In the genomic region with DNA sequence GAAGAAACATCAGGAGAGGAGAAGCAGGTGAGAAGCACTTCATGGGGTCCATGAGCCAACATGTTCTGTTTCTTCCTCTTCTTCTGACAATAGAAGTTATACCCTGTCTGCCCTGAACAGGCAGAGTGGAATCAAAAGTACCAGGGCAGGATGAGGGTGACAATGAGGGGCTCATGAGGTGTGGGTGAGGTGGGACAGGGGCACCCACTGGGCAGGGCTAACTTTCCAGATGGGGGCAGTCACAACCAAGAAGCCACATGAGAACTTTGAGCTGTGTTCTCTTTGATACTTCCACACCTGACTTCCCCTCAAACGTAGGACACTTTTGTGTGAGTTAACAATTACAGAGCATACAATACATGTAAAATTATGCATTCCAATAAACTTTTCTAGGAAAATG, we compare ENCODE assay signal across 21 cellular contexts.
DNase-seq lines count a peak whose midpoint lies in the region; ATAC-seq, FAIRE-seq and TF ChIP-seq lines count a peak whose summit lies in the region.
"Had no signal": no experiment of that assay in that cellular context is flagged by ENCODE, and none has a peak within 500 bp of the region (broad histone marks: within the 10 kb centered on the region; RNA-seq: fewer than 3 reads in every experiment).

No MANE protein-coding gene starts in this region.

- peaks cover 30% of the 10 kb centered on the region for H3K4me1 Mint-ChIP-seq in chondrocyte (ENCODE audit: low read depth)

- peaks cover 2 to 12% of the 10 kb centered on the region in 2 experiments; a peak in 3 of 5 replicates for H3K36me3 ChIP-seq in HepG2 (replicated peaks in 1 of 2; ENCODE audit: control insufficient read depth in 1 of 2, insufficient read depth in 2 of 2, low read length in 2 of 2)
- no peaks in the 10 kb centered on the region for H3K36me3 ChIP-seq in right lobe of liver
- peaks cover 7% of the 10 kb centered on the region; the same call in 1 of the 2 replicates for H3K36me3 ChIP-seq in OCI-LY1 (ENCODE audit: insufficient read depth, low read length)

- DNase-seq in HepG2 (ENCODE audit: low spot score) = no peak
- DNase-seq in right lobe of liver = no peak
- DNase-seq in chondrocyte (ENCODE audit: low spot score) = no peak
- DNase-seq in GF-D8 (lab: John Stamatoyannopoulos, UW) = no peak
- DNase-seq in NCI-H526 (lab: John Stamatoyannopoulos, UW) = no peak
- no peak for DNase-seq in nucleus accumbens (lab: John Stamatoyannopoulos, UW)
- no peak for DNase-seq in NCI-H2196 treated with DMSO at 0.1 percent for 48 hours (lab: John Stamatoyannopoulos, UW; ENCODE audit: unreplicated experiment)
- DNase-seq: Calu3; CD4-positive, alpha-beta memory T cell; EL; GM23248; HCEC 1CT; KBM-7; NCI-H1417; NCI-H187; NCI-H226; NCI-H524; SW 1271 had no signal

- no peaks in the 10 kb centered on the region for H3K9me3 ChIP-seq in HepG2 (ENCODE audit: low read length)
- H3K9me3 ChIP-seq in right lobe of liver = no peaks in the 10 kb centered on the region
- no peaks in the 10 kb centered on the region for H3K9me3 ChIP-seq in OCI-LY1 (ENCODE audit: low read length)

- H3K4me2 ChIP-seq in HepG2 (ENCODE audit: low read depth, low read length) = no peak overlapping the region
- H3K4me2 ChIP-seq in OCI-LY1 (ENCODE audit: low read length) = no peak overlapping the region

- H3K79me2 ChIP-seq in HepG2 (ENCODE audit: insufficient read depth, low read length) = peaks cover 9% of the 10 kb centered on the region
- no peaks in the 10 kb centered on the region for H3K79me2 ChIP-seq in OCI-LY1 (ENCODE audit: insufficient read depth, low read length)

- FAIRE-seq in HepG2 (lab: Jason Lieb, UNC) = no peak
- FAIRE-seq: GM18507 had no signal

- intact Hi-C loops in HepG2 (cut with micrococcal nuclease; ENCODE audit: unreplicated experiment) (loop anchor here (5.0 kb wide), 1 partner anchor 66 kb away; no protein-coding TSS in a partner anchor), right lobe of liver (cut with DNase I) (no loop called here)

- CTCF ChIA-PET in HepG2 (lab: Yijun Ruan, JAX; ENCODE audit: low intra/inter-chr PET ratio, low total read pairs) = no interaction called here

- H2AFZ ChIP-seq in HepG2 (ENCODE audit: low read length) (no peak overlapping the region), OCI-LY1 (ENCODE audit: low read length) (no peak overlapping the region)
- H2AFZ ChIP-seq: GM23248 had no signal

- H3K9me3 Mint-ChIP-seq in chondrocyte (ENCODE audit: low read depth) = no peaks in the 10 kb centered on the region
- H3K9me3 Mint-ChIP-seq: CD4-positive, alpha-beta memory T cell had no signal

- TF ChIP-seq CTCF in HepG2 (CRISPR knock-in tag; IDR thresholded peaks at IDR 0.05) (peak; percentile 54), right lobe of liver (IDR thresholded peaks at IDR 0.05) (no peak), OCI-LY1 (IDR thresholded peaks at IDR 0.05; ENCODE audit: low read length) (peak; percentile 39; the same call in 1 of the 2 replicates), chondrocyte (IDR thresholded peaks at IDR 0.05) (no peak)

- 50% methylated on average over 1 of the region's 1 CpG for WGBS in HepG2 (ENCODE audit: low lambda C conversion rate)
- WGBS in right lobe of liver (ENCODE audit: insufficient coverage, low coverage, low lambda C conversion rate, missing lambda C conversion rate) = 82% methylated on average over 1 of the region's 1 CpG

- no peak for TF ChIP-seq EP300 in HepG2 (IDR thresholded peaks at IDR 0.05; ENCODE audit: low read depth in 2 of 2, low read length in 2 of 2)
- TF ChIP-seq EP300 in HepG2 (CRISPR knock-in tag; IDR thresholded peaks at IDR 0.05; ENCODE audit: borderline replicate concordance) = no peak

- no peak for TF ChIP-seq RAD21 in HepG2 (CRISPR knock-in tag; IDR thresholded peaks at IDR 0.05)

- H3K27ac ChIP-seq in HepG2 (ENCODE audit: extremely low read length, insufficient read depth, low read length) (no peak overlapping the region), right lobe of liver (no peak overlapping the region), OCI-LY1 (ENCODE audit: low read depth, low read length, poor library complexity, severe bottlenecking) (no peak overlapping the region)
- H3K27ac ChIP-seq: GM23248 had no signal

- H3K4me3 ChIP-seq in HepG2 (replicated peaks in 1 of 3; ENCODE audit: insufficient read depth in 1 of 3, low read depth in 2 of 3, low read length in 3 of 3) = no peak overlapping the region
- H3K4me3 ChIP-seq in right lobe of liver = no peak overlapping the region
- no peak overlapping the region for H3K4me3 ChIP-seq in OCI-LY1 (ENCODE audit: low read depth, low read length, poor library complexity, severe bottlenecking)
- H3K4me3 ChIP-seq: GM23248 had no signal

- in situ Hi-C loops in HepG2 (cut with HindIII; ENCODE audit: extremely low pct_ligation_motif_present, low pct_unique_long_range_greater_than_20kb) = no loop called here

- no peaks in the 10 kb centered on the region for H3K27me3 ChIP-seq in HepG2 (ENCODE audit: control insufficient read depth in 1 of 2, insufficient read depth in 2 of 2, low read length in 2 of 2)
- H3K27me3 ChIP-seq in right lobe of liver = peaks cover 0 to 6% of the 10 kb centered on the region in 2 donors
- H3K27me3 ChIP-seq in OCI-LY1 (ENCODE audit: insufficient read depth, low read length) = no peaks in the 10 kb centered on the region

- no peak for TF ChIP-seq POLR2A in HepG2 (IDR thresholded peaks at IDR 0.05; ENCODE audit: insufficient read depth in 1 of 2, low read depth in 2 of 2, low read length in 2 of 2)
- TF ChIP-seq POLR2A in right lobe of liver (IDR thresholded peaks at IDR 0.05) = no peak

- no peak overlapping the region for H3K9ac ChIP-seq in HepG2 (ENCODE audit: insufficient read depth, low read depth, low read length)
- H3K9ac ChIP-seq in OCI-LY1 (ENCODE audit: low read length) = no peak overlapping the region
- H3K9ac ChIP-seq: GM23248 had no signal

- peaks cover 8% of the 10 kb centered on the region for H3K36me3 Mint-ChIP-seq in chondrocyte (ENCODE audit: low read depth)
- H3K36me3 Mint-ChIP-seq: CD4-positive, alpha-beta memory T cell had no signal

- no peaks in the 10 kb centered on the region for H3F3A ChIP-seq in OCI-LY1 (ENCODE audit: insufficient read depth, low read length)

- H3K4me1 ChIP-seq in HepG2 (ENCODE audit: insufficient read depth, low read length) (peaks cover 23% of the 10 kb centered on the region), right lobe of liver (no peaks in the 10 kb centered on the region), OCI-LY1 (ENCODE audit: insufficient read depth, low read length, severe bottlenecking) (no peaks in the 10 kb centered on the region)

- POLR2A ChIA-PET in HepG2 (lab: Yijun Ruan, JAX) = no interaction called here

- peak overlapping the region; percentile 82 for H3K27ac Mint-ChIP-seq in chondrocyte (ENCODE audit: unreplicated experiment)
- H3K27ac Mint-ChIP-seq: CD4-positive, alpha-beta memory T cell had no signal

- BruUV-seq in HepG2 (replicated peaks; lab: Mats Ljungman, UMichigan) = no TSS peak

- H4K20me1 ChIP-seq in HepG2 (ENCODE audit: insufficient read depth, low read length) = no peaks in the 10 kb centered on the region
- H4K20me1 ChIP-seq in OCI-LY1 (ENCODE audit: insufficient read depth, low read length) = no peaks in the 10 kb centered on the region

- no peak overlapping the region for H3K4me3 Mint-ChIP-seq in chondrocyte (ENCODE audit: unreplicated experiment)
- H3K4me3 Mint-ChIP-seq: CD4-positive, alpha-beta memory T cell had no signal

- no peaks in the 10 kb centered on the region for H3K27me3 Mint-ChIP-seq in chondrocyte (ENCODE audit: low read depth)

- ATAC-seq in HepG2 = peak; percentile 38; the same call in 1 of the 3 replicates
- ATAC-seq in right lobe of liver = no peak
- ATAC-seq: Panc1 had no signal

- H3K9me2 ChIP-seq in OCI-LY1 (ENCODE audit: low read depth, low read length) = no peaks in the 10 kb centered on the region

TF ChIP-seq in HepG2, 621 proteins besides CTCF, POLR2A, EP300 and RAD21:
- TF ChIP-seq ZNF496 (CRISPR knock-in tag; IDR thresholded peaks at IDR 0.05; ENCODE audit: insufficient replicate concordance) (no peak), HNF4A (CRISPR knock-in tag; IDR thresholded peaks at IDR 0.05) (peak; percentile 42), SALL1 (CRISPR knock-in tag; IDR thresholded peaks at IDR 0.05) (0 out of 2 replicates have a peak, but pooled peaks have one; percentile 18), SMC3 (IDR thresholded peaks at IDR 0.05; ENCODE audit: low read length) (peak; percentile 37; the same call in 1 of the 2 replicates), ZNF329 (CRISPR knock-in tag; IDR thresholded peaks at IDR 0.05; ENCODE audit: low read depth) (0 out of 2 replicates have a peak, but pooled peaks have one; percentile 77), STAG1 (CRISPR knock-in tag; IDR thresholded peaks at IDR 0.05) (peak; percentile 65), SATB2 (CRISPR knock-in tag; IDR thresholded peaks at IDR 0.05) (no peak)

Comparison
In these comparisons a context has a peak if more than half of its experiments do, and no peak if none do; other contexts are left out.
1. CTCF ChIP-seq: peak in HepG2 (single experiment) and OCI-LY1 (single experiment); none in right lobe of liver (0 of 4) and chondrocyte (single experiment).